1 cellular context compared by ENCODE assay signal in genomic region chr20:63323298-63323820, GRCh38.
TF ChIP-seq lines count a peak whose summit lies in the region.

No MANE protein-coding gene starts in this region.

TF ChIP-seq in IMR-90, 13 proteins besides CTCF, POLR2A, EP300 and RAD21:
- no peak for TF ChIP-seq RFX5 (IDR thresholded peaks at IDR 0.05; ENCODE audit: low read depth, low read length)
- TF ChIP-seq SMC3 (IDR thresholded peaks at IDR 0.05; ENCODE audit: low read depth, low read length), result no peak
- no peak for TF ChIP-seq RCOR1 (IDR thresholded peaks at IDR 0.05; ENCODE audit: insufficient replicate concordance, low read length)
- no peak for TF ChIP-seq FOS (IDR thresholded peaks at IDR 0.05; ENCODE audit: low read depth, low read length)
- no peak for TF ChIP-seq MAFK (IDR thresholded peaks at IDR 0.05; ENCODE audit: low read depth, low read length)
- TF ChIP-seq NFE2L2 (IDR thresholded peaks at IDR 0.05; ENCODE audit: low read depth, low read length), result no peak
- TF ChIP-seq, protein P1, sequence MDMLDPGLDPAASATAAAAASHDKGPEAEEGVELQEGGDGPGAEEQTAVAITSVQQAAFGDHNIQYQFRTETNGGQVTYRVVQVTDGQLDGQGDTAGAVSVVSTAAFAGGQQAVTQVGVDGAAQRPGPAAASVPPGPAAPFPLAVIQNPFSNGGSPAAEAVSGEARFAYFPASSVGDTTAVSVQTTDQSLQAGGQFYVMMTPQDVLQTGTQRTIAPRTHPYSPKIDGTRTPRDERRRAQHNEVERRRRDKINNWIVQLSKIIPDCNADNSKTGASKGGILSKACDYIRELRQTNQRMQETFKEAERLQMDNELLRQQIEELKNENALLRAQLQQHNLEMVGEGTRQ (IDR thresholded peaks at IDR 0.05; ENCODE audit: low read depth, low read length), result no peak
- no peak for TF ChIP-seq MAZ (IDR thresholded peaks at IDR 0.05; ENCODE audit: borderline replicate concordance, low read depth, low read length)
- TF ChIP-seq CHD1 (IDR thresholded peaks at IDR 0.05; ENCODE audit: low read depth, low read length), result no peak
- TF ChIP-seq CEBPB (IDR thresholded peaks at IDR 0.05; ENCODE audit: low read depth, low read length), result no peak
- no peak for TF ChIP-seq MXI1 (IDR thresholded peaks at IDR 0.05; ENCODE audit: borderline replicate concordance, low read depth, low read length)
- no peak for TF ChIP-seq BHLHE40 (IDR thresholded peaks at IDR 0.05; ENCODE audit: low read depth, low read length)
- TF ChIP-seq, protein P2, sequence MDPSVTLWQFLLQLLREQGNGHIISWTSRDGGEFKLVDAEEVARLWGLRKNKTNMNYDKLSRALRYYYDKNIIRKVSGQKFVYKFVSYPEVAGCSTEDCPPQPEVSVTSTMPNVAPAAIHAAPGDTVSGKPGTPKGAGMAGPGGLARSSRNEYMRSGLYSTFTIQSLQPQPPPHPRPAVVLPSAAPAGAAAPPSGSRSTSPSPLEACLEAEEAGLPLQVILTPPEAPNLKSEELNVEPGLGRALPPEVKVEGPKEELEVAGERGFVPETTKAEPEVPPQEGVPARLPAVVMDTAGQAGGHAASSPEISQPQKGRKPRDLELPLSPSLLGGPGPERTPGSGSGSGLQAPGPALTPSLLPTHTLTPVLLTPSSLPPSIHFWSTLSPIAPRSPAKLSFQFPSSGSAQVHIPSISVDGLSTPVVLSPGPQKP (IDR thresholded peaks at IDR 0.05; ENCODE audit: borderline replicate concordance, low read depth, low read length), result no peak
TF ChIP-seq in IMR-90: peak in this region for 0.
